2 cellular contexts compared by ENCODE assay signal in genomic region chr14:52693532-52693931, GRCh38.
TF ChIP-seq lines count a peak whose summit lies in the region.

No MANE protein-coding gene starts in this region.

TF ChIP-seq in HCT116, 20 proteins besides CTCF, POLR2A, EP300 and RAD21:
- TF ChIP-seq FOSL1 (IDR thresholded peaks at IDR 0.05; ENCODE audit: low read depth) (no peak), JUND (IDR thresholded peaks at IDR 0.05) (no peak), EGR1 (IDR thresholded peaks at IDR 0.05; ENCODE audit: low read depth) (no peak), EZH2phosphoT487 (IDR thresholded peaks at IDR 0.05; ENCODE audit: borderline replicate concordance) (no peak), MAX (IDR thresholded peaks at IDR 0.05) (no peak), CBX3 (IDR thresholded peaks at IDR 0.05; ENCODE audit: low read depth) (no peak), SP1 (IDR thresholded peaks at IDR 0.05; ENCODE audit: low read depth) (no peak)
TF ChIP-seq in HCT116: peak in this region for 0.

TF ChIP-seq in HEK293T, 16 proteins besides CTCF, POLR2A, EP300 and RAD21:
- TF ChIP-seq SP1 (IDR thresholded peaks at IDR 0.05): no peak
- TF ChIP-seq PKNOX1 (IDR thresholded peaks at IDR 0.05): no peak
- TF ChIP-seq BHLHE40 (IDR thresholded peaks at IDR 0.05; ENCODE audit: borderline replicate concordance): no peak
- TF ChIP-seq FOXA1 (IDR thresholded peaks at IDR 0.05): no peak
- TF ChIP-seq L3MBTL2 (conservative IDR thresholded peaks at IDR 0.05): no peak
- no peak for TF ChIP-seq ELF4 (IDR thresholded peaks at IDR 0.05)
- TF ChIP-seq ARNT (IDR thresholded peaks at IDR 0.05): no peak
- TF ChIP-seq SUZ12 (IDR thresholded peaks at IDR 0.05): no peak
- TF ChIP-seq CTBP1 (IDR thresholded peaks at IDR 0.05; ENCODE audit: borderline replicate concordance): no peak
- no peak for TF ChIP-seq LEF1 (IDR thresholded peaks at IDR 0.05; ENCODE audit: borderline replicate concordance)
- TF ChIP-seq NFRKB (IDR thresholded peaks at IDR 0.05): no peak
- TF ChIP-seq FOXK2 (IDR thresholded peaks at IDR 0.05): no peak
- no peak for TF ChIP-seq HDGF (IDR thresholded peaks at IDR 0.05; ENCODE audit: borderline replicate concordance)
TF ChIP-seq in HEK293T: peak in this region for 0.
